Comparison of ENCODE assay signal across 8 cellular contexts in genomic region chr1:22053018-22053860, GRCh38. TPM values are rescaled to one million over a fixed set of nuclear protein-coding genes. Genes with fewer than 3 reads are reported as not detected.
DNase-seq lines count a peak whose midpoint lies in the region; ATAC-seq and TF ChIP-seq lines count a peak whose summit lies in the region.

No MANE protein-coding gene starts in this region.

- no peaks in the 10 kb centered on the region for H3K9me3 Mint-ChIP-seq in activated T-cell treated with anti-CD3 and anti-CD28 coated beads, Interleukin-2, amount 50 U/mL, for 24 hours
- H3K9me3 Mint-ChIP-seq in stimulated activated naive CD8-positive, alpha-beta T cell treated with anti-CD3 and anti-CD28 coated beads, Interleukin-15, amount 100 ng/mL, for 72 hours, result no peaks in the 10 kb centered on the region

- peak overlapping the region; percentile 86 to 90 for H3K9ac ChIP-seq in mucosa of rectum (ENCODE audit: low read depth in 1 of 2, low read length in 2 of 2)

- H3K4me1 ChIP-seq in mucosa of rectum (ENCODE audit: control insufficient read depth in 2 of 2, insufficient read depth in 2 of 2, low read length in 2 of 2), result peaks cover 13 to 18% of the 10 kb centered on the region in 2 donors

- peak overlapping the region; percentile 83 to 89 for H3K4me3 ChIP-seq in mucosa of rectum (ENCODE audit: low read length in 2 of 2)

- DNase-seq in AG09319 (ENCODE audit: extremely low read depth, low read depth) (peak; percentile 20), NOMO-1 treated with DMSO at 0.1 percent for 48 hours (lab: John Stamatoyannopoulos, UW; ENCODE audit: unreplicated experiment) (peak; percentile 60)
- peak; percentile 73 for DNase-seq in activated T-cell treated with anti-CD3 and anti-CD28 coated beads, Interleukin-2, amount 50 U/mL, for 24 hours
- DNase-seq in stimulated activated naive CD8-positive, alpha-beta T cell treated with anti-CD3 and anti-CD28 coated beads, Interleukin-15, amount 100 ng/mL, for 72 hours, result peak; percentile 59 to 61

- H3K27me3 Mint-ChIP-seq in activated T-cell treated with anti-CD3 and anti-CD28 coated beads, Interleukin-2, amount 50 U/mL, for 24 hours, result no peaks in the 10 kb centered on the region
- H3K27me3 Mint-ChIP-seq in stimulated activated naive CD8-positive, alpha-beta T cell treated with anti-CD3 and anti-CD28 coated beads, Interleukin-15, amount 100 ng/mL, for 72 hours, result no peaks in the 10 kb centered on the region

- TF ChIP-seq CTCF in AG09319 (IDR thresholded peaks at IDR 0.05; ENCODE audit: low read depth, low read length), result no peak

- H3K36me3 ChIP-seq in mucosa of rectum (ENCODE audit: control insufficient read depth in 2 of 2, insufficient read depth in 2 of 2, low read length in 2 of 2), result peaks cover 0 to 11% of the 10 kb centered on the region in 2 donors

- no peaks in the 10 kb centered on the region for H3K9me3 ChIP-seq in mucosa of rectum (ENCODE audit: control insufficient read depth in 2 of 2, low read length in 2 of 2)

- peaks cover 50% of the 10 kb centered on the region for H3K36me3 Mint-ChIP-seq in activated T-cell treated with anti-CD3 and anti-CD28 coated beads, Interleukin-2, amount 50 U/mL, for 24 hours (ENCODE audit: low read depth)

- H3K4me3 Mint-ChIP-seq in activated T-cell treated with anti-CD3 and anti-CD28 coated beads, Interleukin-2, amount 50 U/mL, for 24 hours, result peak overlapping the region; percentile 96
- H3K4me3 Mint-ChIP-seq in stimulated activated naive CD8-positive, alpha-beta T cell treated with anti-CD3 and anti-CD28 coated beads, Interleukin-15, amount 100 ng/mL, for 72 hours, result peak overlapping the region; percentile 92 to 93

- peaks cover 67% of the 10 kb centered on the region for H3K4me1 Mint-ChIP-seq in activated T-cell treated with anti-CD3 and anti-CD28 coated beads, Interleukin-2, amount 50 U/mL, for 24 hours (ENCODE audit: low read depth)
- H3K4me1 Mint-ChIP-seq in stimulated activated naive CD8-positive, alpha-beta T cell treated with anti-CD3 and anti-CD28 coated beads, Interleukin-15, amount 100 ng/mL, for 72 hours, result peaks cover 74% of the 10 kb centered on the region

- peak overlapping the region; percentile 99 to 100 for H3K27ac ChIP-seq in mucosa of rectum (ENCODE audit: low read depth in 2 of 2, low read length in 2 of 2)

- no peaks in the 10 kb centered on the region for H3K27me3 ChIP-seq in mucosa of rectum (ENCODE audit: control insufficient read depth in 2 of 2, insufficient read depth in 2 of 2, low read length in 2 of 2)

- H3K27ac Mint-ChIP-seq in activated T-cell treated with anti-CD3 and anti-CD28 coated beads, Interleukin-2, amount 50 U/mL, for 24 hours, result peak overlapping the region; percentile 98
- H3K27ac Mint-ChIP-seq in stimulated activated naive CD8-positive, alpha-beta T cell treated with anti-CD3 and anti-CD28 coated beads, Interleukin-15, amount 100 ng/mL, for 72 hours, result peak overlapping the region; percentile 98

- ATAC-seq in GM19025 (IDR thresholded peaks at IDR 0.05; ENCODE audit: low read depth, unreplicated experiment) (peak; percentile 36), HG03196 (IDR thresholded peaks at IDR 0.05; ENCODE audit: unreplicated experiment) (peak; percentile 26), esophagus mucosa (peak; percentile 54)
- ATAC-seq in stimulated activated naive CD8-positive, alpha-beta T cell treated with anti-CD3 and anti-CD28 coated beads, Interleukin-15, amount 100 ng/mL, for 72 hours, result peak; percentile 51

RNA-seq across cellular contexts. Expression of gene CDC42, which starts 0.7 kb away (rescaled TPM):
- 208 TPM for total RNA-seq in esophagus mucosa

RNA-seq across cellular contexts. Expression of gene CELA3A, which starts 51.8 kb away (rescaled TPM):
- total RNA-seq in esophagus mucosa, result not detected

Comparison
In these comparisons a context has a peak if more than half of its experiments do, and no peak if none do; other contexts are left out.
1. Peak in every context shown above with its lines: DNase-seq, ATAC-seq, H3K4me3 ChIP-seq and H3K27ac ChIP-seq.
2. DNase-seq: peak in every context shown above with its lines; median percentile 73 in activated T-cell treated with anti-CD3 and anti-CD28 coated beads, Interleukin-2, amount 50 U/mL, for 24 hours; 60 in NOMO-1 treated with DMSO at 0.1 percent for 48 hours; 60 in stimulated activated naive CD8-positive, alpha-beta T cell treated with anti-CD3 and anti-CD28 coated beads, Interleukin-15, amount 100 ng/mL, for 72 hours; 20 in AG09319.